In genomic region chr13:91375119-91375729, GRCh38 we compare ENCODE assay signal across 8 cellular contexts.
DNase-seq lines count a peak whose midpoint lies in the region; ATAC-seq and TF ChIP-seq lines count a peak whose summit lies in the region.

No MANE protein-coding gene starts in this region.

- peaks cover 18% of the 10 kb centered on the region for H3K4me1 ChIP-seq in OCI-LY3 (ENCODE audit: low read length)

- ATAC-seq in GM18861 (IDR thresholded peaks at IDR 0.05; ENCODE audit: unreplicated experiment) (peak; percentile 96), HG02885 (IDR thresholded peaks at IDR 0.05; ENCODE audit: poor library complexity, unreplicated experiment) (peak; percentile 98)

- H3K4me3 ChIP-seq in OCI-LY3 (ENCODE audit: low read length) = peak overlapping the region; percentile 16; the same call in 1 of the 2 replicates
- H3K4me3 ChIP-seq in fibroblast of mammary gland (ENCODE audit: control insufficient read depth, low read depth, low read length) = no peak overlapping the region

- H2AFZ ChIP-seq in OCI-LY3 (ENCODE audit: low read depth, low read length) = peak overlapping the region; percentile 67

- no peaks in the 10 kb centered on the region for H3K79me2 ChIP-seq in OCI-LY3 (ENCODE audit: low read length)

- H3K27me3 ChIP-seq in OCI-LY3 (ENCODE audit: low read depth, low read length) = no peaks in the 10 kb centered on the region

- no peaks in the 10 kb centered on the region for H3K9me3 ChIP-seq in OCI-LY3 (ENCODE audit: insufficient read depth, low read length)

- H3K9ac ChIP-seq in OCI-LY3 (ENCODE audit: low read length) = no peak overlapping the region

- peak; percentile 47 for DNase-seq in CD1c-positive myeloid dendritic cell (ENCODE audit: extremely low spot score)
- peak; percentile 20 for DNase-seq in fibroblast of mammary gland (ENCODE audit: low read depth)
- DNase-seq in kidney glomerular epithelial cell (lab: John Stamatoyannopoulos, UW) = no peak
- DNase-seq in anterior cingulate cortex (lab: John Stamatoyannopoulos, UW) = no peak
- DNase-seq in NCI-H1105 treated with DMSO at 0.1 percent for 48 hours (lab: John Stamatoyannopoulos, UW) = no peak

- no peaks in the 10 kb centered on the region for H3K36me3 ChIP-seq in OCI-LY3 (replicated peaks; ENCODE audit: low read depth, low read length)

- peak; percentile 92 for TF ChIP-seq CTCF in OCI-LY3 (IDR thresholded peaks at IDR 0.05; ENCODE audit: low read depth, low read length)
- peak; percentile 56 for TF ChIP-seq CTCF in fibroblast of mammary gland (conservative IDR thresholded peaks at IDR 0.05; ENCODE audit: control insufficient read depth, insufficient read depth, low read depth, low read length)

- no peaks in the 10 kb centered on the region for H4K20me1 ChIP-seq in OCI-LY3 (ENCODE audit: insufficient read depth, low read length)

- H3K27ac ChIP-seq in OCI-LY3 (ENCODE audit: low read length) = no peak overlapping the region

- H3K4me2 ChIP-seq in OCI-LY3 (ENCODE audit: low read length) = peak overlapping the region; percentile 43

Comparison
In these comparisons a context has a peak if more than half of its experiments do, and no peak if none do; other contexts are left out.
1. DNase-seq: peak in CD1c-positive myeloid dendritic cell (single experiment) and fibroblast of mammary gland (single experiment); none in kidney glomerular epithelial cell (single experiment), anterior cingulate cortex (0 of 58) and NCI-H1105 treated with DMSO at 0.1 percent for 48 hours (single experiment).